Comparison of ENCODE assay signal across 2 cellular contexts in genomic region chr1:209667103-209667502, GRCh38.
TF ChIP-seq lines count a peak whose summit lies in the region.

No MANE protein-coding gene starts in this region.

TF ChIP-seq in liver, 16 proteins besides CTCF, POLR2A, EP300 and RAD21:
- TF ChIP-seq YY1 (IDR thresholded peaks at IDR 0.05) (peak; percentile 50), REST (IDR thresholded peaks at IDR 0.05) (peak; percentile 13), RXRA (IDR thresholded peaks at IDR 0.05) (peak; percentile 80 to 89), HNF4A (conservative IDR thresholded peaks at IDR 0.05) (peak; percentile 47 to 67), SP1 (IDR thresholded peaks at IDR 0.05) (peak; percentile 12), TAF1 (conservative IDR thresholded peaks at IDR 0.05) (no peak), MAX (IDR thresholded peaks at IDR 0.05) (peak; percentile 46), FOXA1 (IDR thresholded peaks at IDR 0.05) (peak; percentile 26), GABPA (IDR thresholded peaks at IDR 0.05 in 1 of 2, conservative IDR thresholded peaks at IDR 0.05 in 1 of 2) (no peak), ZBTB33 (IDR thresholded peaks at IDR 0.05) (peak; percentile 32), EGR1 (IDR thresholded peaks at IDR 0.05; ENCODE audit: low read depth in 2 of 2) (no peak), FOXA2 (IDR thresholded peaks at IDR 0.05) (peak; percentile 7), ATF3 (IDR thresholded peaks at IDR 0.05) (no peak), JUND (IDR thresholded peaks at IDR 0.05) (no peak), NR2F2 (IDR thresholded peaks at IDR 0.05) (no peak), HNF4G (IDR thresholded peaks at IDR 0.05) (peak; percentile 14)

TF ChIP-seq in HepG2, 621 proteins besides CTCF, POLR2A, EP300 and RAD21:
- TF ChIP-seq, protein P1, sequence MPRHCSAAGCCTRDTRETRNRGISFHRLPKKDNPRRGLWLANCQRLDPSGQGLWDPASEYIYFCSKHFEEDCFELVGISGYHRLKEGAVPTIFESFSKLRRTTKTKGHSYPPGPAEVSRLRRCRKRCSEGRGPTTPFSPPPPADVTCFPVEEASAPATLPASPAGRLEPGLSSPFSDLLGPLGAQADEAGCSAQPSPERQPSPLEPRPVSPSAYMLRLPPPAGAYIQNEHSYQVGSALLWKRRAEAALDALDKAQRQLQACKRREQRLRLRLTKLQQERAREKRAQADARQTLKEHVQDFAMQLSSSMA (CRISPR knock-in tag; IDR thresholded peaks at IDR 0.05), result no peak
- TF ChIP-seq, protein P2, sequence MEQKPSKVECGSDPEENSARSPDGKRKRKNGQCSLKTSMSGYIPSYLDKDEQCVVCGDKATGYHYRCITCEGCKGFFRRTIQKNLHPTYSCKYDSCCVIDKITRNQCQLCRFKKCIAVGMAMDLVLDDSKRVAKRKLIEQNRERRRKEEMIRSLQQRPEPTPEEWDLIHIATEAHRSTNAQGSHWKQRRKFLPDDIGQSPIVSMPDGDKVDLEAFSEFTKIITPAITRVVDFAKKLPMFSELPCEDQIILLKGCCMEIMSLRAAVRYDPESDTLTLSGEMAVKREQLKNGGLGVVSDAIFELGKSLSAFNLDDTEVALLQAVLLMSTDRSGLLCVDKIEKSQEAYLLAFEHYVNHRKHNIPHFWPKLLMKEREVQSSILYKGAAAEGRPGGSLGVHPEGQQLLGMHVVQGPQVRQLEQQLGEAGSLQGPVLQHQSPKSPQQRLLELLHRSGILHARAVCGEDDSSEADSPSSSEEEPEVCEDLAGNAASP (CRISPR knock-in tag; IDR thresholded peaks at IDR 0.05; ENCODE audit: borderline replicate concordance), result no peak
- TF ChIP-seq ZNF546 (CRISPR knock-in tag; conservative IDR thresholded peaks at IDR 0.05) (no peak), LCORL (IDR thresholded peaks at IDR 0.05) (no peak), LCORL (CRISPR knock-in tag; IDR thresholded peaks at IDR 0.05) (no peak), GTF2F1 (IDR thresholded peaks at IDR 0.05; ENCODE audit: low read length) (no peak)
- TF ChIP-seq, protein P3, sequence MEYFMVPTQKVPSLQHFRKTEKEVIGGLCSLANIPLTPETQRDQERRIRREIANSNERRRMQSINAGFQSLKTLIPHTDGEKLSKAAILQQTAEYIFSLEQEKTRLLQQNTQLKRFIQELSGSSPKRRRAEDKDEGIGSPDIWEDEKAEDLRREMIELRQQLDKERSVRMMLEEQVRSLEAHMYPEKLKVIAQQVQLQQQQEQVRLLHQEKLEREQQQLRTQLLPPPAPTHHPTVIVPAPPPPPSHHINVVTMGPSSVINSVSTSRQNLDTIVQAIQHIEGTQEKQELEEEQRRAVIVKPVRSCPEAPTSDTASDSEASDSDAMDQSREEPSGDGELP (IDR thresholded peaks at IDR 0.05; ENCODE audit: borderline replicate concordance, low read depth), result no peak
